In the genomic region with DNA sequence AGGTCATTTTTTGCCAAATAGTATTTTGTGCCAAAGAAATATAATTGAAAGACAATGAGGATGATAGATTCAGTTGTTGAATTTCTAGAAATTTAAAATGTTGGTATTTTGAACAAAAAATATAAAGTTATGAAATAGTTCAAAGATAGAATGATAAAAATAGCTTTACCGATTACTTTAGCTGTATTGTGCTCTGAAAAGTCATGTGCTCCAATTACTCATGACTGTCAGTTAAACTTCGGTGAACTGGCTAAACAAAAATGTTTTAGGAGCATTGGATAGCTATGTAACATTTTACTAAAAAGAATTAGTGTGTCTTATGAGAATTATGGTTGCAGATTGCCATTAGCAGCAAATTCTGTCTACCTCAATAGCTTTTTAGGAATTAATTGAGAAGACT, we compare ENCODE assay signal across 19 cellular contexts.
"Had no signal": no experiment of that assay in that cellular context is flagged by ENCODE, and none has a peak within 500 bp of the region (broad histone marks: within the 10 kb centered on the region; RNA-seq: fewer than 3 reads in every experiment).

No MANE protein-coding gene starts in this region.

- H3K4me1 ChIP-seq: psoas muscle, sigmoid colon, tibial nerve, upper lobe of right lung, vagina had no signal

- ATAC-seq: left colon; left ventricle myocardium superior; naive thymus-derived CD4-positive, alpha-beta T cell; psoas muscle; upper lobe of right lung had no signal

- H3K36me3 ChIP-seq: sigmoid colon, tibial nerve, upper lobe of right lung, vagina had no signal

- H3K27me3 ChIP-seq: sigmoid colon, testis, tibial nerve, upper lobe of right lung, vagina had no signal

- H3K27ac ChIP-seq: coronary artery, psoas muscle, sigmoid colon, testis, tibial nerve, upper lobe of right lung, vagina had no signal

- H3K9me3 ChIP-seq: testis, upper lobe of right lung, vagina had no signal

- DNase-seq: effector CD4-positive, alpha-beta T cell; foreskin fibroblast; immature natural killer cell; left colon; left ventricle myocardium superior; mesendoderm; naive thymus-derived CD4-positive, alpha-beta T cell; nephron progenitor cell; psoas muscle; retina; sigmoid colon; small intestine; stimulated activated CD4-positive, alpha-beta T cell treated with anti-CD3 and anti-CD28 coated beads, Interleukin-2, amount 100 ng/mL, for 48 hours; testis; upper lobe of right lung had no signal

- H3K4me3 ChIP-seq: coronary artery, lung, psoas muscle, sigmoid colon, testis, tibial nerve, upper lobe of right lung, vagina had no signal
